In the genomic region with DNA sequence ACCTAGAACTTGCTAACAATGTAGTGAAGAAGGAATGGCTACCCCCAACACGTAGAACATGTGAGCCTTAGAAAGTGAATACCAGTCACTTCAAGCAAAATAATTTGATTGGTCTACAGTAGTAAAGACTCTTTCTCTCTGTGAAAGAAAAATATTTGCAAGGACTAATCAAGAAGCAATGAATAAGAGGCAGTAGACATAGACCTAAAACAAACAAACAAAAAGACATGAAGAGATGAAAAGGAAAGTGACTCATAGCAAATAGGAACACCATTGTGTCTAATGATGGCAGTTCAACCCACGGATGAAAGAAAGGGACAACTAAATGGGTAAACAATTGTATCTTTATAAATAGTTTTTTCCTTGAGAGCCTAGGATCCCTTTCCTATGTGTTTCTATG, we compare ENCODE assay signal across 30 cellular contexts.
"Had no signal": no experiment of that assay in that cellular context is flagged by ENCODE, and none has a peak within 500 bp of the region (broad histone marks: within the 10 kb centered on the region; RNA-seq: fewer than 3 reads in every experiment).

No MANE protein-coding gene starts in this region.

- H3K4me1 ChIP-seq: colonic mucosa, pancreas, prostate gland, vagina had no signal

- H3K27ac ChIP-seq: colonic mucosa, heart left ventricle, pancreas, prostate gland, sigmoid colon, vagina had no signal

- H3K36me3 ChIP-seq: colonic mucosa, pancreas, prostate gland, sigmoid colon, vagina had no signal

- ATAC-seq: activated CD8-positive, alpha-beta T cell treated with anti-CD3 and anti-CD28 coated beads for 36 hours; activated T-cell treated with anti-CD3 and anti-CD28 coated beads, Interleukin-2, amount 50 U/mL, for 4 hours; activated T-helper 17 cell treated with anti-CD3 and anti-CD28 coated beads, Interleukin-2, amount 50 U/mL, for 72 hours; heart left ventricle; naive thymus-derived CD8-positive, alpha-beta T cell; pancreas; stimulated activated memory B cell treated with anti-CD40 and anti-IgM and Interleukin-4, amounts not matched to agents 10 μg/mL and 1 μg/mL and 100 μg/mL, for 72 hours; stimulated activated naive CD8-positive, alpha-beta T cell treated with anti-CD3 and anti-CD28 coated beads, Interleukin-15, amount 100 ng/mL, for 72 hours; WTC11 had no signal

- H3K4me2 ChIP-seq: smooth muscle cell had no signal

- H3K27me3 ChIP-seq: colonic mucosa, heart left ventricle, pancreas, sigmoid colon, vagina had no signal

- DNase-seq: activated CD4-positive, alpha-beta T cell treated with anti-CD3 and anti-CD28 coated beads for 1 hour; activated CD4-positive, alpha-beta T cell treated with anti-CD3 and anti-CD28 coated beads, Interleukin-2, amount 10 ng/mL, durations not matched to agents 7 days and 5 days; activated CD8-positive, alpha-beta T cell treated with anti-CD3 and anti-CD28 coated beads for 36 hours; activated gamma-delta T cell treated with Interleukin-2 at 50 U/mL for 16 hours; activated naive CD4-positive, alpha-beta T cell treated with anti-CD3 and anti-CD28 coated beads, Interleukin-2, amount 50 U/mL, for 16 hours; activated T-cell treated with anti-CD3 and anti-CD28 coated beads, Interleukin-2, amount 50 U/mL, for 4 hours; amniotic stem cell; colonic mucosa; effector CD8-positive, alpha-beta T cell; erythroblast; heart left ventricle; hypothalamus; immature natural killer cell; naive thymus-derived CD8-positive, alpha-beta T cell; nucleus accumbens; pancreas; retina; sigmoid colon; stimulated activated CD4-positive, alpha-beta T cell treated with anti-CD3 and anti-CD28 coated beads, Interleukin-1b, Interleukin-23, amount 100 ng/mL, for 48 hours; stimulated activated CD4-positive, alpha-beta T cell treated with anti-CD3 and anti-CD28 coated beads, Interleukin-4, amount 100 ng/mL, for 4 hours; stimulated activated CD8-positive, alpha-beta memory T cell treated with anti-CD3 and anti-CD28 coated beads, Interleukin-4, amount 100 ng/mL, for 48 hours; stimulated activated naive CD8-positive, alpha-beta T cell treated with anti-CD3 and anti-CD28 coated beads, Interleukin-15, amount 100 ng/mL, for 72 hours; substantia nigra had no signal

- FAIRE-seq: astrocyte, pancreas had no signal

- H3K4me3 ChIP-seq: colonic mucosa, heart left ventricle, pancreas, prostate gland, sigmoid colon, smooth muscle cell, vagina had no signal

- H3K9me3 ChIP-seq: colonic mucosa, pancreas, prostate gland, sigmoid colon, vagina had no signal
